ENCODE assay signal across 36 cellular contexts in genomic region chrX:122941801-122942200, GRCh38.
"Had no signal": no experiment of that assay in that cellular context is flagged by ENCODE, and none has a peak within 500 bp of the region (broad histone marks: within the 10 kb centered on the region; RNA-seq: fewer than 3 reads in every experiment).

No MANE protein-coding gene starts in this region.

- H3K9me3 ChIP-seq: MG63, SJCRH30 had no signal

- H3K4me3 ChIP-seq: cardiac muscle cell, MG63, PC-9, SJCRH30, SK-N-MC had no signal

- DNase-seq: activated CD4-positive, alpha-beta memory T cell treated with anti-CD3 and anti-CD28 coated beads, Interleukin-2, amount 10 ng/mL, durations not matched to agents 7 days and 5 days; activated CD4-positive, alpha-beta T cell treated with anti-CD3 and anti-CD28 coated beads for 1 hour; activated CD4-positive, alpha-beta T cell treated with anti-CD3 and anti-CD28 coated beads for 48 hours; activated CD4-positive, CD25-positive, alpha-beta regulatory T cell; activated CD8-positive, alpha-beta memory T cell treated with anti-CD3 and anti-CD28 coated beads for 24 hours; activated CD8-positive, alpha-beta memory T cell treated with anti-CD3 and anti-CD28 coated beads, Interleukin-2, amount 10 ng/mL, durations not matched to agents 7 days and 5 days; activated CD8-positive, alpha-beta memory T cell treated with anti-CD3 and anti-CD28 coated beads, Interleukin-2, amount 50 U/mL, for 48 hours; activated effector memory CD4-positive, alpha-beta T cell treated with Interleukin-2 at 50 U/mL for 16 hours; activated naive CD4-positive, alpha-beta T cell treated with anti-CD3 and anti-CD28 coated beads, Interleukin-2, amount 10 ng/mL, durations not matched to agents 7 days and 5 days; activated naive CD8-positive, alpha-beta T cell treated with anti-CD3 and anti-CD28 coated beads, Interleukin-2, amount 50 U/mL, for 24 hours; activated T-cell treated with anti-CD3 and anti-CD28 coated beads, Interleukin-2, amount 50 U/mL, for 48 hours; anterior cingulate cortex; Karpas-422; KBM-7; MG63; NCI-H1048; NCI-H146; NCI-H187; NCI-H2029 treated with DMSO at 0.1 percent for 48 hours; NCI-H2227 treated with DMSO at 0.1 percent for 48 hours; NCI-H446; NCI-H524 treated with DMSO at 0.1 percent for 48 hours; NCI-H748 treated with DMSO at 0.1 percent for 48 hours; NK-92 treated with Interleukin-12 subunit alpha and Interleukin-12 subunit beta, amount 100 ng/mL, for 24 hours; PC-9; SJCRH30; T1000; WERI-Rb-1 had no signal

- H3K27me3 ChIP-seq: cardiac muscle cell, MG63, SJCRH30 had no signal

- FAIRE-seq: RCC 7860 had no signal

- H3K4me1 Mint-ChIP-seq: activated CD4-positive, alpha-beta memory T cell treated with anti-CD3 and anti-CD28 coated beads, Interleukin-2, amount 10 ng/mL, durations not matched to agents 7 days and 5 days; activated CD8-positive, alpha-beta memory T cell treated with anti-CD3 and anti-CD28 coated beads, Interleukin-2, amount 10 ng/mL, durations not matched to agents 7 days and 5 days; activated naive CD4-positive, alpha-beta T cell treated with anti-CD3 and anti-CD28 coated beads, Interleukin-2, amount 10 ng/mL, durations not matched to agents 7 days and 5 days; activated naive CD8-positive, alpha-beta T cell treated with anti-CD3 and anti-CD28 coated beads, Interleukin-2, amount 50 U/mL, for 24 hours; brain; central memory CD8-positive, alpha-beta T cell had no signal

- H3K27ac ChIP-seq: cardiac muscle cell, PC-9, RWPE1, SJCRH30, SK-N-MC, WERI-Rb-1 had no signal

- H3K27me3 Mint-ChIP-seq: activated CD4-positive, alpha-beta memory T cell treated with anti-CD3 and anti-CD28 coated beads, Interleukin-2, amount 10 ng/mL, durations not matched to agents 7 days and 5 days; activated CD8-positive, alpha-beta memory T cell treated with anti-CD3 and anti-CD28 coated beads, Interleukin-2, amount 10 ng/mL, durations not matched to agents 7 days and 5 days; activated naive CD4-positive, alpha-beta T cell treated with anti-CD3 and anti-CD28 coated beads, Interleukin-2, amount 10 ng/mL, durations not matched to agents 7 days and 5 days; activated naive CD8-positive, alpha-beta T cell; activated naive CD8-positive, alpha-beta T cell treated with anti-CD3 and anti-CD28 coated beads, Interleukin-2, amount 50 U/mL, for 24 hours; brain; central memory CD8-positive, alpha-beta T cell had no signal

- H3K27ac Mint-ChIP-seq: activated CD4-positive, alpha-beta memory T cell treated with anti-CD3 and anti-CD28 coated beads, Interleukin-2, amount 10 ng/mL, durations not matched to agents 7 days and 5 days; activated CD8-positive, alpha-beta memory T cell treated with anti-CD3 and anti-CD28 coated beads, Interleukin-2, amount 10 ng/mL, durations not matched to agents 7 days and 5 days; activated naive CD4-positive, alpha-beta T cell treated with anti-CD3 and anti-CD28 coated beads, Interleukin-2, amount 10 ng/mL, durations not matched to agents 7 days and 5 days; activated naive CD8-positive, alpha-beta T cell; activated naive CD8-positive, alpha-beta T cell treated with anti-CD3 and anti-CD28 coated beads, Interleukin-2, amount 50 U/mL, for 24 hours; brain had no signal

- ATAC-seq: activated CD8-positive, alpha-beta memory T cell treated with anti-CD3 and anti-CD28 coated beads, Interleukin-2, amount 10 ng/mL, durations not matched to agents 7 days and 5 days; activated naive CD8-positive, alpha-beta T cell treated with anti-CD3 and anti-CD28 coated beads, Interleukin-2, amount 50 U/mL, for 24 hours; Right ventricle myocardium inferior had no signal

- H3K9me3 Mint-ChIP-seq: activated CD4-positive, alpha-beta memory T cell treated with anti-CD3 and anti-CD28 coated beads, Interleukin-2, amount 10 ng/mL, durations not matched to agents 7 days and 5 days; activated naive CD4-positive, alpha-beta T cell treated with anti-CD3 and anti-CD28 coated beads, Interleukin-2, amount 10 ng/mL, durations not matched to agents 7 days and 5 days had no signal

- H3K4me3 Mint-ChIP-seq: activated CD4-positive, alpha-beta memory T cell treated with anti-CD3 and anti-CD28 coated beads, Interleukin-2, amount 10 ng/mL, durations not matched to agents 7 days and 5 days; activated CD8-positive, alpha-beta memory T cell treated with anti-CD3 and anti-CD28 coated beads, Interleukin-2, amount 10 ng/mL, durations not matched to agents 7 days and 5 days; activated naive CD4-positive, alpha-beta T cell treated with anti-CD3 and anti-CD28 coated beads, Interleukin-2, amount 10 ng/mL, durations not matched to agents 7 days and 5 days; activated naive CD8-positive, alpha-beta T cell; activated naive CD8-positive, alpha-beta T cell treated with anti-CD3 and anti-CD28 coated beads, Interleukin-2, amount 50 U/mL, for 24 hours; brain; central memory CD8-positive, alpha-beta T cell had no signal

- H3K36me3 ChIP-seq: cardiac muscle cell, MG63, SJCRH30, WERI-Rb-1 had no signal

- H3K36me3 Mint-ChIP-seq: activated CD8-positive, alpha-beta memory T cell treated with anti-CD3 and anti-CD28 coated beads, Interleukin-2, amount 10 ng/mL, durations not matched to agents 7 days and 5 days; activated naive CD4-positive, alpha-beta T cell treated with anti-CD3 and anti-CD28 coated beads, Interleukin-2, amount 10 ng/mL, durations not matched to agents 7 days and 5 days; activated naive CD8-positive, alpha-beta T cell; brain had no signal
